ENCODE assay signal across 8 cellular contexts in the genomic region with DNA sequence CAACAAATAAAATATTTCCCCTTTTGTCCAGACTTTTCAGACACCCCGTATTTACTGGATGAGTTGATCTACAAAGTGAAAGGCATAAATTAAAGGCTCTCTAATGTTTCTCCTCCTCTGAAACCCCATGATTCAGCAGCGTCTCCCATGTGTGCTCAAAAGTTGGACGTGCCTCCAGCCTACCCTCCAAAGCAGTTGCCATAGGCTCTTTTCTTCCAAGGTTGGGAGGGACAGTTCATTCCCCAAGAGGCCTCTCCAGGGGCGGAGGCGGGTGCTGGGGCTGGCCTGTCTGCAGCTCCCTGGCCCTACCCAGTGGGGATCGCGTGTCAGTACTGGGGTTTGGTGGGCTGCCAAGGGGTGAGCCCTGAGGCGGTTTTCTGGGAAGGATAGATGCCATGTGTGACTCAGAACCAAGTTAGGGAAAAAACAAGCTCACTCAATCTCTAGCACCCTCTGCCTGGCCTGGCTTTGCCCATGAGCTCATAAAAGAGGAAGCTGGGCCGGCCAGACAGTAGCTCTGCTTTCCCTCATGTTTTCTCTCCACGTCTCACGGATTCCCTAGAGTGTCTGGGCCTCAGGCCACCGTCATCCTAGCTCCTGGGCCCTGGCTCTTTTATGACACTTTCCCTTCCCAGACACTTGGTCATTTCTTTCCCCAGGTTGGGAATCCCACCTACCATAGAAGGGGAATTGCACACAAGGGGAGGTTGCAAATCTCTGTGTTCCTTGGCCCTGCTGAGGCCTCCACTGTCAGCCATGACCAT. TPM values are rescaled to one million over a fixed set of nuclear protein-coding genes. Genes with fewer than 3 reads are reported as not detected.
DNase-seq lines count a peak whose midpoint lies in the region; ATAC-seq and TF ChIP-seq lines count a peak whose summit lies in the region.

No MANE protein-coding gene starts in this region.

- ATAC-seq in HG03378 (IDR thresholded peaks at IDR 0.05; ENCODE audit: unreplicated experiment): no peak

- no peaks in the 10 kb centered on the region for H3K27me3 ChIP-seq in fibroblast of lung (ENCODE audit: control insufficient read depth, insufficient read depth, low read length)

- DNase-seq in HCEC 1CT: peak; percentile 100
- peak; percentile 97 for DNase-seq in SK-MEL-5 (ENCODE audit: low read depth, low spot score)
- DNase-seq in fibroblast of lung (ENCODE audit: low read depth in 2 of 2): peak; percentile 100
- peak; percentile 99 for DNase-seq in non-pigmented ciliary epithelial cell (ENCODE audit: low read depth)
- no peak for DNase-seq in NCI-H748 treated with DMSO at 0.1 percent for 48 hours (lab: John Stamatoyannopoulos, UW)
- DNase-seq in activated CD4-positive, alpha-beta memory T cell treated with anti-CD3 and anti-CD28 coated beads for 36 hours: no peak
- DNase-seq in activated CD4-positive, alpha-beta T cell treated with anti-CD3 and anti-CD28 coated beads for 4 hours: no peak

- no peaks in the 10 kb centered on the region for H4K20me1 ChIP-seq in fibroblast of lung (ENCODE audit: control insufficient read depth, extremely low read depth, insufficient read depth, low read length)

- H3K27ac ChIP-seq in fibroblast of lung (ENCODE audit: insufficient read depth, low read length): peak overlapping the region; percentile 85

- CTCF ChIA-PET in activated CD4-positive, alpha-beta memory T cell treated with anti-CD3 and anti-CD28 coated beads for 36 hours (lab: Charles Lee): interaction anchor here (0.6 to 0.7 kb wide), 2 partner anchors 21 to 70 kb away, joined by 3 to 4 read pairs; no protein-coding TSS in a partner anchor

- peak in 1 of 2 donors; percentile 10 for TF ChIP-seq CTCF in fibroblast of lung (conservative IDR thresholded peaks at IDR 0.05 in 1 of 2, IDR thresholded peaks at IDR 0.05 in 1 of 2; ENCODE audit: low read depth in 1 of 2, low read length in 2 of 2)

- intact Hi-C loops in activated CD4-positive, alpha-beta memory T cell treated with anti-CD3 and anti-CD28 coated beads for 36 hours (cut with micrococcal nuclease): no loop called here

- H3K4me1 Mint-ChIP-seq in activated CD4-positive, alpha-beta memory T cell treated with anti-CD3 and anti-CD28 coated beads for 36 hours (ENCODE audit: low read depth): peaks cover 21% of the 10 kb centered on the region

- peak overlapping the region; percentile 16 to 29 (median 20) for H3K4me3 ChIP-seq in fibroblast of lung (replicated peaks in 1 of 4; ENCODE audit: control extremely low read depth in 1 of 4, insufficient read depth in 1 of 4, low read depth in 3 of 4, low read length in 4 of 4)

- no peaks in the 10 kb centered on the region for H3K36me3 ChIP-seq in fibroblast of lung (ENCODE audit: control insufficient read depth, insufficient read depth, low read length)

- in situ Hi-C loops in SK-MEL-5 (cut with HindIII; ENCODE audit: low pct_unique_long_range_greater_than_20kb, low sequenced_read_pairs): no loop called here

- no peaks in the 10 kb centered on the region for H3K9me3 Mint-ChIP-seq in activated CD4-positive, alpha-beta memory T cell treated with anti-CD3 and anti-CD28 coated beads for 36 hours

- no peaks in the 10 kb centered on the region for H3K36me3 Mint-ChIP-seq in activated CD4-positive, alpha-beta memory T cell treated with anti-CD3 and anti-CD28 coated beads for 36 hours

- POLR2A ChIA-PET in activated CD4-positive, alpha-beta memory T cell treated with anti-CD3 and anti-CD28 coated beads for 36 hours (lab: Charles Lee): interaction anchor here (0.8 to 1.6 kb wide), 2 partner anchors 8 to 24 kb away, joined by 3 to 5 read pairs; partner anchors contain the start of gene IER3

- H3K9ac ChIP-seq in fibroblast of lung (ENCODE audit: insufficient read depth, low read length): peak overlapping the region; percentile 65

- H3K4me1 ChIP-seq in fibroblast of lung (ENCODE audit: control insufficient read depth, extremely low read depth, insufficient read depth, low read length): peaks cover 30% of the 10 kb centered on the region

- H3K9me3 ChIP-seq in fibroblast of lung (ENCODE audit: control insufficient read depth, insufficient read depth, low read depth, low read length): no peaks in the 10 kb centered on the region

- H2AFZ ChIP-seq in fibroblast of lung (ENCODE audit: low read length): no peak overlapping the region

- H3K79me2 ChIP-seq in fibroblast of lung (ENCODE audit: control insufficient read depth, insufficient read depth, low read length): no peaks in the 10 kb centered on the region

- H3K4me3 Mint-ChIP-seq in activated CD4-positive, alpha-beta memory T cell treated with anti-CD3 and anti-CD28 coated beads for 36 hours: no peak overlapping the region

- no peaks in the 10 kb centered on the region for H3K27me3 Mint-ChIP-seq in activated CD4-positive, alpha-beta memory T cell treated with anti-CD3 and anti-CD28 coated beads for 36 hours

- H3K27ac Mint-ChIP-seq in activated CD4-positive, alpha-beta memory T cell treated with anti-CD3 and anti-CD28 coated beads for 36 hours: no peak overlapping the region

- peak overlapping the region; percentile 70 for H3K4me2 ChIP-seq in fibroblast of lung (ENCODE audit: extremely low read depth, insufficient read depth, low read length)

RNA-seq across cellular contexts. Expression of gene IER3, which starts 8.0 kb away (rescaled TPM):
- 143 and 149 TPM in 2 replicates for total RNA-seq in SK-MEL-5 (2014; rRNA removed; shearing (Covaris generic))
- polyA plus RNA-seq in SK-MEL-5 (2015; cell fraction: cytosol; rRNA removed): 363 and 401 TPM in 2 replicates
- 208 and 244 TPM in 2 replicates for polyA plus RNA-seq in SK-MEL-5 (2015; cell fraction: nucleus; rRNA removed)
- total RNA-seq in fibroblast of lung: 42.9 and 43.3 TPM in 2 replicates
- 34.2 and 102 TPM in 2 replicates for polyA plus RNA-seq in fibroblast of lung
- 44.9 and 125 TPM in 2 replicates for polyA plus RNA-seq in fibroblast of lung (2012)
- 8.1 and 14.4 TPM in 2 replicates for polyA minus RNA-seq in fibroblast of lung (ENCODE audit: low replicate concordance)
- total RNA-seq in activated CD4-positive, alpha-beta memory T cell treated with anti-CD3 and anti-CD28 coated beads for 36 hours: 100 to 1,000 TPM; 167 to 171 TPM

RNA-seq across cellular contexts. Expression of gene FLOT1, which starts 9.9 kb away (rescaled TPM):
- 159 and 182 TPM in 2 replicates for total RNA-seq in SK-MEL-5 (2014; rRNA removed; shearing (Covaris generic))
- 164 and 200 TPM in 2 replicates for polyA plus RNA-seq in SK-MEL-5 (2015; cell fraction: cytosol; rRNA removed)
- 225 and 236 TPM in 2 replicates for polyA plus RNA-seq in SK-MEL-5 (2015; cell fraction: nucleus; rRNA removed)
- total RNA-seq in fibroblast of lung: 136 and 180 TPM in 2 replicates
- polyA plus RNA-seq in fibroblast of lung: 301 TPM in 2 replicates
- 219 and 223 TPM in 2 replicates for polyA plus RNA-seq in fibroblast of lung (2012)
- polyA minus RNA-seq in fibroblast of lung (ENCODE audit: low replicate concordance): 145 and 206 TPM in 2 replicates
- total RNA-seq in activated CD4-positive, alpha-beta memory T cell treated with anti-CD3 and anti-CD28 coated beads for 36 hours: 100 to 1,000 TPM; 226 to 231 TPM

RNA-seq across cellular contexts. Expression of gene TUBB, which starts 32.2 kb away (rescaled TPM):
- 457 and 505 TPM in 2 replicates for total RNA-seq in SK-MEL-5 (2014; rRNA removed; shearing (Covaris generic))
- polyA plus RNA-seq in SK-MEL-5 (2015; cell fraction: cytosol; rRNA removed): 852 and 1,049 TPM in 2 replicates
- polyA plus RNA-seq in SK-MEL-5 (2015; cell fraction: nucleus; rRNA removed): 198 and 227 TPM in 2 replicates
- total RNA-seq in fibroblast of lung: 432 and 551 TPM in 2 replicates
- polyA plus RNA-seq in fibroblast of lung: 1,493 and 2,513 TPM in 2 replicates
- 1,291 and 2,040 TPM in 2 replicates for polyA plus RNA-seq in fibroblast of lung (2012)
- polyA minus RNA-seq in fibroblast of lung (ENCODE audit: low replicate concordance): 2,570 and 3,657 TPM in 2 replicates
- 1,000 to 10,000 TPM; 1,695 to 1,719 TPM for total RNA-seq in activated CD4-positive, alpha-beta memory T cell treated with anti-CD3 and anti-CD28 coated beads for 36 hours

RNA-seq across cellular contexts. Expression of gene MDC1, which starts 35.3 kb away (rescaled TPM):
- 5.0 and 12.0 TPM in 2 replicates for total RNA-seq in SK-MEL-5 (2014; rRNA removed; shearing (Covaris generic))
- 25.5 and 35.9 TPM in 2 replicates for polyA plus RNA-seq in SK-MEL-5 (2015; cell fraction: cytosol; rRNA removed)
- 61.4 and 79.4 TPM in 2 replicates for polyA plus RNA-seq in SK-MEL-5 (2015; cell fraction: nucleus; rRNA removed)
- total RNA-seq in fibroblast of lung: 3.3 and 5.0 TPM in 2 replicates
- polyA plus RNA-seq in fibroblast of lung: 3.3 and 7.4 TPM in 2 replicates
- 8.7 and 14.3 TPM in 2 replicates for polyA plus RNA-seq in fibroblast of lung (2012)
- polyA minus RNA-seq in fibroblast of lung (ENCODE audit: low replicate concordance): 47.9 and 50.8 TPM in 2 replicates
- total RNA-seq in activated CD4-positive, alpha-beta memory T cell treated with anti-CD3 and anti-CD28 coated beads for 36 hours: 10 to 100 TPM; 79.5 to 88.7 TPM

Comparison
In these comparisons a context has a peak if more than half of its experiments do, and no peak if none do; other contexts are left out.
1. DNase-seq: peak in HCEC 1CT (single experiment), SK-MEL-5 (single experiment), fibroblast of lung (2 of 2) and non-pigmented ciliary epithelial cell (single experiment); none in NCI-H748 treated with DMSO at 0.1 percent for 48 hours (single experiment), activated CD4-positive, alpha-beta memory T cell treated with anti-CD3 and anti-CD28 coated beads for 36 hours (single experiment) and activated CD4-positive, alpha-beta T cell treated with anti-CD3 and anti-CD28 coated beads for 4 hours (0 of 2).